ENCODE assay signal across 20 cellular contexts in genomic region chr17:39150104-39150634, GRCh38. TPM values are rescaled to one million over a fixed set of nuclear protein-coding genes. Genes with fewer than 3 reads are reported as not detected.
DNase-seq lines count a peak whose midpoint lies in the region; ATAC-seq lines count a peak whose summit lies in the region.
"Had no signal": no experiment of that assay in that cellular context is flagged by ENCODE, and none has a peak within 500 bp of the region (broad histone marks: within the 10 kb centered on the region; RNA-seq: fewer than 3 reads in every experiment).

No MANE protein-coding gene starts in this region.

- peaks cover 5% of the 10 kb centered on the region for H3K36me3 Mint-ChIP-seq in T-helper 1 cell treated with Interleukin-12 subunit alpha and Interleukin-12 subunit beta and Interleukin-4 antibody, amounts not matched to agents 30 μg/mL and 1 μg/mL, for 36 hours (ENCODE audit: low read depth)
- H3K36me3 Mint-ChIP-seq in CD4-positive, alpha-beta memory T cell: peaks cover 0 to 21% of the 10 kb centered on the region in 2 donors
- H3K36me3 Mint-ChIP-seq in activated T-helper 17 cell treated with anti-CD3 and anti-CD28 coated beads, Interleukin-2, amount 50 U/mL, for 72 hours (ENCODE audit: low read depth): peaks cover 24% of the 10 kb centered on the region
- H3K36me3 Mint-ChIP-seq in naive thymus-derived CD4-positive, alpha-beta T cell: peaks cover 0 to 16% (median 0%) of the 10 kb centered on the region in 5 donors

- DNase-seq in T-helper 1 cell (no peak), MG63 (no peak), putamen (ENCODE audit: low spot score) (no peak)
- no peak for DNase-seq in CD4-positive, alpha-beta memory T cell
- DNase-seq in naive thymus-derived CD4-positive, alpha-beta T cell: no peak
- DNase-seq: activated effector memory CD4-positive, alpha-beta T cell treated with anti-CD3 and anti-CD28 coated beads, Interleukin-2, amount 50 U/mL, for 16 hours; caudate nucleus; mucosa of descending colon; NCI-H187 treated with DMSO at 0.1 percent for 48 hours; NCI-H748 treated with DMSO at 0.1 percent for 48 hours; stimulated activated CD4-positive, alpha-beta T cell treated with anti-CD3 and anti-CD28 coated beads, Interleukin-2, amount 100 ng/mL, for 24 hours had no signal

- H3K4me3 Mint-ChIP-seq in T-helper 1 cell treated with Interleukin-12 subunit alpha and Interleukin-12 subunit beta and Interleukin-4 antibody, amounts not matched to agents 30 μg/mL and 1 μg/mL, for 36 hours: peak overlapping the region; percentile 32
- peak overlapping the region; percentile 66 to 85 (median 83) for H3K4me3 Mint-ChIP-seq in CD4-positive, alpha-beta memory T cell
- H3K4me3 Mint-ChIP-seq in activated T-helper 17 cell treated with anti-CD3 and anti-CD28 coated beads, Interleukin-2, amount 50 U/mL, for 72 hours: peak overlapping the region; percentile 44
- peak overlapping the region; percentile 7 to 100 (median 87) for H3K4me3 Mint-ChIP-seq in naive thymus-derived CD4-positive, alpha-beta T cell

- H3K27ac ChIP-seq in CD4-positive, alpha-beta memory T cell (ENCODE audit: low read depth, low read length): no peak overlapping the region
- H3K27ac ChIP-seq in naive thymus-derived CD4-positive, alpha-beta T cell (ENCODE audit: low read depth, low read length): no peak overlapping the region
- H3K27ac ChIP-seq: 22Rv1, C4-2B had no signal

- peaks cover 33% of the 10 kb centered on the region for H3K4me1 ChIP-seq in CD4-positive, alpha-beta memory T cell (ENCODE audit: insufficient read depth, low read length)
- peaks cover 10 to 26% of the 10 kb centered on the region in 2 donors for H3K4me1 ChIP-seq in naive thymus-derived CD4-positive, alpha-beta T cell (ENCODE audit: control insufficient read depth in 2 of 2, insufficient read depth in 2 of 2, low read length in 2 of 2)

- no peaks in the 10 kb centered on the region for H3K9me3 ChIP-seq in CD4-positive, alpha-beta memory T cell (ENCODE audit: control insufficient read depth in 1 of 2, low read length in 2 of 2)
- H3K9me3 ChIP-seq in naive thymus-derived CD4-positive, alpha-beta T cell (ENCODE audit: control insufficient read depth in 2 of 3, low read length in 3 of 3): no peaks in the 10 kb centered on the region
- H3K9me3 ChIP-seq in MG63: no peaks in the 10 kb centered on the region
- H3K9me3 ChIP-seq: mucosa of descending colon had no signal

- H3K27ac Mint-ChIP-seq in T-helper 1 cell treated with Interleukin-12 subunit alpha and Interleukin-12 subunit beta and Interleukin-4 antibody, amounts not matched to agents 30 μg/mL and 1 μg/mL, for 36 hours: no peak overlapping the region
- peak overlapping the region in 5 of 7 donors; percentile 44 to 72 (median 69) for H3K27ac Mint-ChIP-seq in CD4-positive, alpha-beta memory T cell
- no peak overlapping the region for H3K27ac Mint-ChIP-seq in activated T-helper 17 cell treated with anti-CD3 and anti-CD28 coated beads, Interleukin-2, amount 50 U/mL, for 72 hours
- H3K27ac Mint-ChIP-seq in naive thymus-derived CD4-positive, alpha-beta T cell: peak overlapping the region in 8 of 9 donors; percentile 52 to 86 (median 74)

- H3K4me1 Mint-ChIP-seq in T-helper 1 cell treated with Interleukin-12 subunit alpha and Interleukin-12 subunit beta and Interleukin-4 antibody, amounts not matched to agents 30 μg/mL and 1 μg/mL, for 36 hours (ENCODE audit: low read depth): peaks cover 23% of the 10 kb centered on the region
- H3K4me1 Mint-ChIP-seq in CD4-positive, alpha-beta memory T cell: peaks cover 31 to 66% (median 43%) of the 10 kb centered on the region in 4 donors
- H3K4me1 Mint-ChIP-seq in activated T-helper 17 cell treated with anti-CD3 and anti-CD28 coated beads, Interleukin-2, amount 50 U/mL, for 72 hours: peaks cover 31% of the 10 kb centered on the region
- peaks cover 33 to 69% (median 47%) of the 10 kb centered on the region in 7 donors for H3K4me1 Mint-ChIP-seq in naive thymus-derived CD4-positive, alpha-beta T cell

- intact Hi-C loops in CD4-positive, alpha-beta memory T cell (cut with micrococcal nuclease): loop anchor here (5.0 kb wide), 3 partner anchors 183 to 473 kb away; partner anchors contain the start of genes FBXO47 and RPL23
- intact Hi-C loops in naive thymus-derived CD4-positive, alpha-beta T cell (cut with micrococcal nuclease): loop anchor here (5.0 to 10.0 kb wide), 7 partner anchors 87 to 475 kb away; partner anchors contain the start of genes CDK12 (in 1 of the 2), CWC25 (in 1 of the 2), EPOP (in 1 of the 2) and FBXO47 (in 1 of the 2)

- no peak for ATAC-seq in activated T-helper 17 cell treated with anti-CD3 and anti-CD28 coated beads, Interleukin-2, amount 50 U/mL, for 72 hours (replicated peaks)
- ATAC-seq in naive thymus-derived CD4-positive, alpha-beta T cell: no peak
- ATAC-seq in GM18517 (IDR thresholded peaks at IDR 0.05; ENCODE audit: unreplicated experiment): no peak
- ATAC-seq: mucosa of descending colon had no signal

- no peak overlapping the region for H3K4me3 ChIP-seq in CD4-positive, alpha-beta memory T cell (ENCODE audit: low read length in 2 of 2)
- H3K4me3 ChIP-seq in naive thymus-derived CD4-positive, alpha-beta T cell (ENCODE audit: low read length): peak overlapping the region; percentile 52
- H3K4me3 ChIP-seq in MG63: no peak overlapping the region
- H3K4me3 ChIP-seq: mucosa of descending colon had no signal

- no peaks in the 10 kb centered on the region for H3K9me3 Mint-ChIP-seq in T-helper 1 cell treated with Interleukin-12 subunit alpha and Interleukin-12 subunit beta and Interleukin-4 antibody, amounts not matched to agents 30 μg/mL and 1 μg/mL, for 36 hours
- peaks cover 0 to 24% (median 5%) of the 10 kb centered on the region in 8 donors for H3K9me3 Mint-ChIP-seq in CD4-positive, alpha-beta memory T cell
- no peaks in the 10 kb centered on the region for H3K9me3 Mint-ChIP-seq in activated T-helper 17 cell treated with anti-CD3 and anti-CD28 coated beads, Interleukin-2, amount 50 U/mL, for 72 hours
- peaks cover 0 to 23% (median 0%) of the 10 kb centered on the region in 11 donors for H3K9me3 Mint-ChIP-seq in naive thymus-derived CD4-positive, alpha-beta T cell

- no peaks in the 10 kb centered on the region for H3K27me3 ChIP-seq in CD4-positive, alpha-beta memory T cell (ENCODE audit: insufficient read depth, low read length)
- no peaks in the 10 kb centered on the region for H3K27me3 ChIP-seq in naive thymus-derived CD4-positive, alpha-beta T cell (ENCODE audit: control insufficient read depth in 2 of 2, insufficient read depth in 2 of 2, low read length in 2 of 2)
- H3K27me3 ChIP-seq in MG63: no peaks in the 10 kb centered on the region

- H3K27me3 Mint-ChIP-seq in T-helper 1 cell treated with Interleukin-12 subunit alpha and Interleukin-12 subunit beta and Interleukin-4 antibody, amounts not matched to agents 30 μg/mL and 1 μg/mL, for 36 hours (ENCODE audit: low read depth): peaks cover 50% of the 10 kb centered on the region
- peaks cover 3 to 18% of the 10 kb centered on the region in 2 donors for H3K27me3 Mint-ChIP-seq in CD4-positive, alpha-beta memory T cell
- peaks cover 5% of the 10 kb centered on the region for H3K27me3 Mint-ChIP-seq in activated T-helper 17 cell treated with anti-CD3 and anti-CD28 coated beads, Interleukin-2, amount 50 U/mL, for 72 hours
- peaks cover 0 to 54% (median 4%) of the 10 kb centered on the region in 5 donors for H3K27me3 Mint-ChIP-seq in naive thymus-derived CD4-positive, alpha-beta T cell

- no peaks in the 10 kb centered on the region for H3K36me3 ChIP-seq in CD4-positive, alpha-beta memory T cell (ENCODE audit: insufficient read depth, low read length)
- H3K36me3 ChIP-seq in naive thymus-derived CD4-positive, alpha-beta T cell (ENCODE audit: control insufficient read depth in 2 of 3, insufficient read depth in 3 of 3, low read length in 3 of 3): peaks cover 0 to 8% (median 0%) of the 10 kb centered on the region in 3 experiments
- 0 out of 2 replicates have a peak, but pooled peaks cover 2% of the 10 kb centered on the region for H3K36me3 ChIP-seq in MG63

- CTCF ChIA-PET in CD4-positive, alpha-beta memory T cell (lab: Charles Lee; ENCODE audit: partially characterized antibody): interaction anchor here (4.6 to 7.5 kb wide), 2 partner anchors 79 to 168 kb away, joined by 47 to 289 read pairs; no protein-coding TSS in a partner anchor
- CTCF ChIA-PET in naive thymus-derived CD4-positive, alpha-beta T cell (lab: Charles Lee): interaction anchor here (0.6 to 6.4 kb wide), 2 partner anchors 15 to 167 kb away, joined by 3 to 124 read pairs; no protein-coding TSS in a partner anchor

- POLR2A ChIA-PET in CD4-positive, alpha-beta memory T cell (lab: Charles Lee; ENCODE audit: partially characterized antibody): interaction anchor here (1.7 to 5.3 kb wide), 2 partner anchors 58 to 296 kb away, joined by 6 to 76 read pairs; partner anchors contain the start of gene RPL23
- POLR2A ChIA-PET in naive thymus-derived CD4-positive, alpha-beta T cell (lab: Charles Lee): interaction anchor here (1.0 to 4.6 kb wide), 2 partner anchors 58 to 88 kb away, joined by 3 to 43 read pairs; no protein-coding TSS in a partner anchor

RNA-seq across cellular contexts. Expression of gene PLXDC1, which starts 1.3 kb away (rescaled TPM):
- total RNA-seq in CD4-positive, alpha-beta memory T cell: 10 to 100 TPM; 15.8 to 16.4 TPM
- 1 to 10 TPM; 2.5 to 4.5 TPM for polyA plus RNA-seq in CD4-positive, alpha-beta memory T cell
- 1 to 10 TPM in 1 of 2 donors, under 1 TPM in 1; 0.41 to 2.1 TPM for total RNA-seq in activated T-helper 17 cell treated with anti-CD3 and anti-CD28 coated beads, Interleukin-2, amount 50 U/mL, for 72 hours
- 10 to 100 TPM in 4 of 5 experiments, 1 to 10 TPM in 1; 2.3 to 55.7 (median 31.8) TPM for total RNA-seq in naive thymus-derived CD4-positive, alpha-beta T cell
- 10 to 100 TPM; 19.3 to 22.5 TPM for polyA plus RNA-seq in naive thymus-derived CD4-positive, alpha-beta T cell
- total RNA-seq in MG63 (2014; rRNA removed; shearing (Covaris generic); ENCODE audit: low replicate concordance): not detected in 2 replicates
- total RNA-seq: endothelial cell of umbilical vein had no signal

RNA-seq across cellular contexts. Expression of gene ARL5C, which starts 15.8 kb away (rescaled TPM):
- total RNA-seq in CD4-positive, alpha-beta memory T cell: not detected
- polyA plus RNA-seq in CD4-positive, alpha-beta memory T cell: not detected
- total RNA-seq in activated T-helper 17 cell treated with anti-CD3 and anti-CD28 coated beads, Interleukin-2, amount 50 U/mL, for 72 hours: not detected
- total RNA-seq in naive thymus-derived CD4-positive, alpha-beta T cell: under 1 TPM in 2 of 5 experiments, not detected in 3; 0.34 to 0.78 TPM
- polyA plus RNA-seq in naive thymus-derived CD4-positive, alpha-beta T cell: under 1 TPM in 1 of 2 donors, not detected in 1; 0.15 TPM
- total RNA-seq in MG63 (2014; rRNA removed; shearing (Covaris generic); ENCODE audit: low replicate concordance): not detected in 2 replicates
- total RNA-seq: endothelial cell of umbilical vein, glomerular endothelial cell, kidney epithelial cell, mucosa of descending colon, ureter had no signal
- polyA plus RNA-seq: endothelial cell of umbilical vein had no signal

RNA-seq across cellular contexts. Expression of gene CACNB1, which starts 47.3 kb away (rescaled TPM):
- 10 to 100 TPM; 22.2 to 25.7 TPM for total RNA-seq in CD4-positive, alpha-beta memory T cell
- 1 to 10 TPM in 1 of 2 donors, under 1 TPM in 1; 0.20 to 2.0 TPM for polyA plus RNA-seq in CD4-positive, alpha-beta memory T cell
- total RNA-seq in activated T-helper 17 cell treated with anti-CD3 and anti-CD28 coated beads, Interleukin-2, amount 50 U/mL, for 72 hours: 10 to 100 TPM; 22.6 to 24.2 TPM
- total RNA-seq in naive thymus-derived CD4-positive, alpha-beta T cell: 10 to 100 TPM; 10.7 to 22.0 (median 12.8) TPM
- 1 to 10 TPM in 1 of 2 donors, under 1 TPM in 1; 0.39 to 1.9 TPM for polyA plus RNA-seq in naive thymus-derived CD4-positive, alpha-beta T cell
- total RNA-seq in MG63 (2014; rRNA removed; shearing (Covaris generic); ENCODE audit: low replicate concordance): 2.2 and 2.4 TPM in 2 replicates

RNA-seq across cellular contexts. Expression of gene RPL19, which starts 49.9 kb away (rescaled TPM):
- 1,000 to 10,000 TPM; 3,210 to 3,299 TPM for total RNA-seq in CD4-positive, alpha-beta memory T cell
- 1,000 to 10,000 TPM; 2,224 to 3,294 TPM for polyA plus RNA-seq in CD4-positive, alpha-beta memory T cell
- total RNA-seq in activated T-helper 17 cell treated with anti-CD3 and anti-CD28 coated beads, Interleukin-2, amount 50 U/mL, for 72 hours: 1,000 to 10,000 TPM; 2,432 to 2,485 TPM
- total RNA-seq in naive thymus-derived CD4-positive, alpha-beta T cell: 1,000 to 10,000 TPM; 1,932 to 3,942 (median 3,777) TPM
- 1,000 to 10,000 TPM; 4,326 to 4,957 TPM for polyA plus RNA-seq in naive thymus-derived CD4-positive, alpha-beta T cell
- 4,123 and 4,721 TPM in 2 replicates for total RNA-seq in MG63 (2014; rRNA removed; shearing (Covaris generic); ENCODE audit: low replicate concordance)

Comparison
In these comparisons a context has a peak if more than half of its experiments do, and no peak if none do; other contexts are left out.
1. H3K27ac Mint-ChIP-seq: peak in CD4-positive, alpha-beta memory T cell (5 of 7) and naive thymus-derived CD4-positive, alpha-beta T cell (8 of 9); none in T-helper 1 cell treated with Interleukin-12 subunit alpha and Interleukin-12 subunit beta and Interleukin-4 antibody, amounts not matched to agents 30 μg/mL and 1 μg/mL, for 36 hours (single experiment) and activated T-helper 17 cell treated with anti-CD3 and anti-CD28 coated beads, Interleukin-2, amount 50 U/mL, for 72 hours (single experiment).
2. H3K4me3 Mint-ChIP-seq: peak in every context shown above with its lines; median percentile 87 in naive thymus-derived CD4-positive, alpha-beta T cell; 83 in CD4-positive, alpha-beta memory T cell; 44 in activated T-helper 17 cell treated with anti-CD3 and anti-CD28 coated beads, Interleukin-2, amount 50 U/mL, for 72 hours; 32 in T-helper 1 cell treated with Interleukin-12 subunit alpha and Interleukin-12 subunit beta and Interleukin-4 antibody, amounts not matched to agents 30 μg/mL and 1 μg/mL, for 36 hours.